ENCODE assay signal across 8 cellular contexts in the genomic region with DNA sequence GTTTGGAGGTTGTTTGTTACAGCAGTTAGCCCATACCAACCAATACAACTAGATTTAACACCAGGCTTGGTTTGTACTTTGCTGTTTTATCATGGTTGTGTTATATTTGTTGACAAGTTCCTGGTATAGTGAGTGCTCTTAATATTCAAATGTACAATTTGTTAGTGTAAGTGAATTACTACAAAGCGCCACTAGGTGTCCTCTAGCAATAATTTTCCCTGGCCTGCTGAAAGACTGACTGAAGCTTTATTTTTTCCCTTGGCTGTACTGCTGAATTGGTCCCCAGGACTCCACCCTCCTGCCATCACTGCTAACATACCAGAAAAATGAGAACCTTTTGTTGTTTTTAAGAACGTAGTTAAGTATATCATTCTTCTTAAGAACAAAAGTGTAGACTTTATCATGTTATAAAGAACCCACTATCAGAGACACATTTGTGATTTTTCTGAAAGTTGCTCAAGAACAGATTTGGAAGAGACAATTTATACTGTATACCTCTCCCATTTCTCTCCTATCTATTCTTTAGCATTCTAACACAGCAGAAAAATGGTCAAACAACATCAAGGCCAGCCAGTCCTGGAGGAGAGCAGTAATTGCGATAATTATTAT.
DNase-seq lines count a peak whose midpoint lies in the region; ATAC-seq and TF ChIP-seq lines count a peak whose summit lies in the region.

No MANE protein-coding gene starts in this region.

- H3K27ac ChIP-seq in DOHH2 (ENCODE audit: low read depth, low read length): no peak overlapping the region
- no peak overlapping the region for H3K27ac ChIP-seq in lower lobe of right lung
- no peak overlapping the region for H3K27ac ChIP-seq in coronary artery

- H3K9me2 ChIP-seq in DOHH2 (replicated peaks; ENCODE audit: control insufficient read depth, low read length): no peaks in the 10 kb centered on the region

- H3K36me3 ChIP-seq in DOHH2 (ENCODE audit: control insufficient read depth, low read length): no peaks in the 10 kb centered on the region
- no peaks in the 10 kb centered on the region for H3K36me3 ChIP-seq in lower lobe of right lung
- H3K36me3 ChIP-seq in H7 (replicated peaks; ENCODE audit: control insufficient read depth, insufficient read depth, low read length): no peaks in the 10 kb centered on the region

- H3K4me2 ChIP-seq in DOHH2 (ENCODE audit: low read length): no peak overlapping the region

- H4K20me1 ChIP-seq in DOHH2 (ENCODE audit: control insufficient read depth, insufficient read depth, low read depth, low read length): no peaks in the 10 kb centered on the region

- H3F3A ChIP-seq in DOHH2 (ENCODE audit: control insufficient read depth, insufficient read depth): no peaks in the 10 kb centered on the region

- peak; percentile 92 for ATAC-seq in GM19351 (IDR thresholded peaks at IDR 0.05; ENCODE audit: unreplicated experiment)
- ATAC-seq in HG03469 (IDR thresholded peaks at IDR 0.05; ENCODE audit: unreplicated experiment): peak; percentile 84
- peak; percentile 59 to 64 for ATAC-seq in lower lobe of right lung

- no peaks in the 10 kb centered on the region for H3K4me1 ChIP-seq in DOHH2 (ENCODE audit: control insufficient read depth, low read length)
- no peaks in the 10 kb centered on the region for H3K4me1 ChIP-seq in lower lobe of right lung

- H3K27me3 ChIP-seq in DOHH2 (ENCODE audit: control insufficient read depth, low read length): no peaks in the 10 kb centered on the region
- no peaks in the 10 kb centered on the region for H3K27me3 ChIP-seq in lower lobe of right lung (ENCODE audit: low read depth)
- no peaks in the 10 kb centered on the region for H3K27me3 ChIP-seq in H7 (ENCODE audit: control insufficient read depth, insufficient read depth, low read length)

- intact Hi-C loops in lower lobe of right lung (cut with DNase I): no loop called here

- TF ChIP-seq CTCF in DOHH2 (IDR thresholded peaks at IDR 0.05; ENCODE audit: low read depth, low read length, poor library complexity, severe bottlenecking): peak; percentile 62
- TF ChIP-seq CTCF in lower lobe of right lung (IDR thresholded peaks at IDR 0.05): peak; percentile 63
- no peak for TF ChIP-seq CTCF in coronary artery (IDR thresholded peaks at IDR 0.05)

- DNase-seq in NOMO-1 treated with DMSO at 0.1 percent for 48 hours (lab: John Stamatoyannopoulos, UW; ENCODE audit: unreplicated experiment) (peak; percentile 69), lower lobe of right lung (no peak), H7 (no peak), coronary artery (ENCODE audit: low spot score) (no peak)
- DNase-seq in central memory CD4-positive, alpha-beta T cell: peak; percentile 26

- H3K4me3 ChIP-seq in DOHH2 (ENCODE audit: low read length) (no peak overlapping the region), lower lobe of right lung (no peak overlapping the region), H7 (ENCODE audit: insufficient read depth, low read depth, low read length) (no peak overlapping the region), coronary artery (no peak overlapping the region)

- H3K9me3 ChIP-seq in DOHH2 (ENCODE audit: control insufficient read depth, insufficient read depth, low read length) (no peaks in the 10 kb centered on the region), lower lobe of right lung (no peaks in the 10 kb centered on the region)

- H3K79me2 ChIP-seq in DOHH2 (ENCODE audit: control insufficient read depth, low read length): no peaks in the 10 kb centered on the region

Comparison
In these comparisons a context has a peak if more than half of its experiments do, and no peak if none do; other contexts are left out.
1. DNase-seq: peak in NOMO-1 treated with DMSO at 0.1 percent for 48 hours (single experiment) and central memory CD4-positive, alpha-beta T cell (single experiment); none in lower lobe of right lung (single experiment), H7 (single experiment) and coronary artery (single experiment).
2. Peak in every context shown above with its lines, with median percentiles within 50 percentile points of each other: ATAC-seq.